ENCODE assay signal across 8 cellular contexts in genomic region chr3:71581451-71581980, GRCh38. TPM values are rescaled to one million over a fixed set of nuclear protein-coding genes. Genes with fewer than 3 reads are reported as not detected.
DNase-seq lines count a peak whose midpoint lies in the region; ATAC-seq lines count a peak whose summit lies in the region.

No MANE protein-coding gene starts in this region.

- H2BK5ac ChIP-seq in mesendoderm (ENCODE audit: low read length): no peak overlapping the region

- H3K36me3 ChIP-seq in mesendoderm (ENCODE audit: control insufficient read depth, insufficient read depth, low read length): no peaks in the 10 kb centered on the region

- H3K18ac ChIP-seq in mesendoderm (ENCODE audit: low read length): peak overlapping the region; percentile 88

- peak overlapping the region; percentile 95 to 97 for H3K4me3 Mint-ChIP-seq in effector memory CD8-positive, alpha-beta T cell

- H2BK15ac ChIP-seq in mesendoderm (replicated peaks; ENCODE audit: low read depth): peak overlapping the region; percentile 1

- H3K79me1 ChIP-seq in mesendoderm (ENCODE audit: low read length): no peaks in the 10 kb centered on the region

- peak overlapping the region; percentile 80 for H3K23ac ChIP-seq in mesendoderm (ENCODE audit: low read length)

- no CpG with 5 or more reads among the region's 51 CpGs for WGBS in mesendoderm (ENCODE audit: extremely low coverage, insufficient coverage, low lambda C conversion rate)

- no peak overlapping the region for H3K4ac ChIP-seq in mesendoderm (ENCODE audit: low read depth, low read length)

- H3K4me3 ChIP-seq in mesendoderm (ENCODE audit: low read length): peak overlapping the region; percentile 75

- H4K5ac ChIP-seq in mesendoderm (ENCODE audit: low read length): no peak overlapping the region

- H2AK5ac ChIP-seq in mesendoderm (ENCODE audit: low read length): no peak overlapping the region

- H3K27me3 ChIP-seq in mesendoderm (ENCODE audit: insufficient read depth, low read length, poor library complexity): peaks cover 3% of the 10 kb centered on the region

- ATAC-seq in effector memory CD8-positive, alpha-beta T cell (replicated peaks): no peak

- H4K8ac ChIP-seq in mesendoderm (ENCODE audit: low read depth, low read length): no peak overlapping the region

- no peaks in the 10 kb centered on the region for H3K79me2 ChIP-seq in mesendoderm (ENCODE audit: control insufficient read depth, insufficient read depth, low read length)

- H3K9me3 Mint-ChIP-seq in effector memory CD8-positive, alpha-beta T cell: no peaks in the 10 kb centered on the region

- H3K27me3 Mint-ChIP-seq in effector memory CD8-positive, alpha-beta T cell: peaks cover 7 to 8% of the 10 kb centered on the region in 2 donors

- peaks cover 25 to 38% of the 10 kb centered on the region in 2 donors for H3K4me1 Mint-ChIP-seq in effector memory CD8-positive, alpha-beta T cell (ENCODE audit: low read depth in 2 of 2)

- peak overlapping the region; percentile 95 for H3K27ac Mint-ChIP-seq in effector memory CD8-positive, alpha-beta T cell

- no peak overlapping the region for H2BK120ac ChIP-seq in mesendoderm (ENCODE audit: low read depth, low read length)

- H3K4me1 ChIP-seq in mesendoderm (ENCODE audit: control insufficient read depth, low read depth, low read length): peaks cover 3% of the 10 kb centered on the region

- peak overlapping the region; percentile 95 for H3K56ac ChIP-seq in mesendoderm (ENCODE audit: low read length)

- peak overlapping the region; percentile 83 for H3K4me2 ChIP-seq in mesendoderm (ENCODE audit: low read length)

- peak overlapping the region; percentile 87 for H3K9ac ChIP-seq in mesendoderm (ENCODE audit: low read length)

- peaks cover 38% of the 10 kb centered on the region for H3K36me3 Mint-ChIP-seq in effector memory CD8-positive, alpha-beta T cell (ENCODE audit: insufficient read depth)

- DNase-seq in NCI-H82 (lab: John Stamatoyannopoulos, UW) (peak; percentile 18), NCI-H82 treated with DMSO at 0.1 percent for 48 hours (lab: John Stamatoyannopoulos, UW; ENCODE audit: unreplicated experiment) (no peak), mesendoderm (peak; percentile 65), GM19240 (ENCODE audit: insufficient read length, low spot score) (no peak), NCI-H1436 (lab: John Stamatoyannopoulos, UW) (no peak)
- DNase-seq in activated CD4-positive, alpha-beta T cell treated with anti-CD3 and anti-CD28 coated beads, Interleukin-2, amount 50 U/mL, for 4 hours: peak; percentile 13 to 20
- DNase-seq in effector memory CD8-positive, alpha-beta T cell: peak in 2 of 3 experiments; percentile 15 to 16
- DNase-seq in stimulated activated naive CD4-positive, alpha-beta T cell (lab: John Stamatoyannopoulos, UW): peak in 4 of 6 experiments; percentile 22 to 40 (median 30)

- H3K27ac ChIP-seq in mesendoderm (ENCODE audit: low read depth, low read length): peak overlapping the region; percentile 72

RNA-seq across cellular contexts. Expression of gene FOXP1, which starts 2.0 kb away (rescaled TPM):
- 14.0 TPM for polyA plus RNA-seq in mesendoderm (2013, experiment 1 of 2)
- polyA plus RNA-seq in mesendoderm (2013, experiment 2 of 2): 14.0 TPM

Comparison
In these comparisons a context has a peak if more than half of its experiments do, and no peak if none do; other contexts are left out.
1. DNase-seq: peak in NCI-H82 (single experiment), activated CD4-positive, alpha-beta T cell treated with anti-CD3 and anti-CD28 coated beads, Interleukin-2, amount 50 U/mL, for 4 hours (2 of 2), effector memory CD8-positive, alpha-beta T cell (2 of 3), mesendoderm (single experiment) and stimulated activated naive CD4-positive, alpha-beta T cell (4 of 6); none in NCI-H82 treated with DMSO at 0.1 percent for 48 hours (single experiment), GM19240 (single experiment) and NCI-H1436 (single experiment).